In genomic region chr10:105615986-105616385, GRCh38 we compare ENCODE assay signal across 20 cellular contexts.
DNase-seq lines count a peak whose midpoint lies in the region; TF ChIP-seq lines count a peak whose summit lies in the region.
"Had no signal": no experiment of that assay in that cellular context is flagged by ENCODE, and none has a peak within 500 bp of the region (broad histone marks: within the 10 kb centered on the region; RNA-seq: fewer than 3 reads in every experiment).

No MANE protein-coding gene starts in this region.

- peaks cover 6% of the 10 kb centered on the region for H3K4me1 Mint-ChIP-seq in nephron
- H3K4me1 Mint-ChIP-seq in activated CD4-positive, alpha-beta memory T cell treated with anti-CD3 and anti-CD28 coated beads, Interleukin-2, amount 10 ng/mL, durations not matched to agents 7 days and 5 days: no peaks in the 10 kb centered on the region
- H3K4me1 Mint-ChIP-seq: B cell; CD4-positive, CD25-positive, alpha-beta regulatory T cell; GM23338; H9 had no signal

- H3K9me3 Mint-ChIP-seq in nephron: no peaks in the 10 kb centered on the region
- peaks cover 6% of the 10 kb centered on the region for H3K9me3 Mint-ChIP-seq in activated CD4-positive, alpha-beta memory T cell treated with anti-CD3 and anti-CD28 coated beads, Interleukin-2, amount 10 ng/mL, durations not matched to agents 7 days and 5 days
- H3K9me3 Mint-ChIP-seq: GM23338, H9 had no signal

- POLR2A ChIA-PET in activated CD4-positive, alpha-beta memory T cell treated with anti-CD3 and anti-CD28 coated beads, Interleukin-2, amount 10 ng/mL, durations not matched to agents 7 days and 5 days (lab: Charles Lee): no interaction called here

- no peaks in the 10 kb centered on the region for H3K27me3 Mint-ChIP-seq in nephron (ENCODE audit: low read depth)
- H3K27me3 Mint-ChIP-seq in activated CD4-positive, alpha-beta memory T cell treated with anti-CD3 and anti-CD28 coated beads, Interleukin-2, amount 10 ng/mL, durations not matched to agents 7 days and 5 days: no peaks in the 10 kb centered on the region
- H3K27me3 Mint-ChIP-seq: B cell; CD4-positive, CD25-positive, alpha-beta regulatory T cell had no signal

- H3K36me3 Mint-ChIP-seq in nephron (ENCODE audit: low read depth): no peaks in the 10 kb centered on the region
- no peaks in the 10 kb centered on the region for H3K36me3 Mint-ChIP-seq in activated CD4-positive, alpha-beta memory T cell treated with anti-CD3 and anti-CD28 coated beads, Interleukin-2, amount 10 ng/mL, durations not matched to agents 7 days and 5 days (ENCODE audit: low read depth)
- H3K36me3 Mint-ChIP-seq: CD4-positive, CD25-positive, alpha-beta regulatory T cell; CD8-positive, alpha-beta T cell had no signal

- CTCF ChIA-PET in activated CD4-positive, alpha-beta memory T cell treated with anti-CD3 and anti-CD28 coated beads, Interleukin-2, amount 10 ng/mL, durations not matched to agents 7 days and 5 days (lab: Charles Lee): no interaction called here

- no peak overlapping the region for H3K4me3 ChIP-seq in choroid plexus epithelial cell (ENCODE audit: low read depth, low read length)
- H3K4me3 ChIP-seq: BLaER1, GM12878, GM23338 had no signal

- H3K4me3 Mint-ChIP-seq in nephron: no peak overlapping the region
- no peak overlapping the region for H3K4me3 Mint-ChIP-seq in activated CD4-positive, alpha-beta memory T cell treated with anti-CD3 and anti-CD28 coated beads, Interleukin-2, amount 10 ng/mL, durations not matched to agents 7 days and 5 days
- H3K4me3 Mint-ChIP-seq: B cell; CD4-positive, CD25-positive, alpha-beta regulatory T cell; CD8-positive, alpha-beta T cell; GM23338; H9 had no signal

- H3K27ac Mint-ChIP-seq in nephron: peak overlapping the region in 2 of 3 experiments; percentile 9 to 25
- H3K27ac Mint-ChIP-seq in activated CD4-positive, alpha-beta memory T cell treated with anti-CD3 and anti-CD28 coated beads, Interleukin-2, amount 10 ng/mL, durations not matched to agents 7 days and 5 days: no peak overlapping the region
- H3K27ac Mint-ChIP-seq: B cell; CD4-positive, CD25-positive, alpha-beta regulatory T cell; CD8-positive, alpha-beta T cell; GM23338; H9 had no signal

- TF ChIP-seq CTCF in choroid plexus epithelial cell (conservative IDR thresholded peaks at IDR 0.05; ENCODE audit: low read depth, low read length): no peak
- TF ChIP-seq CTCF in nephron (IDR thresholded peaks at IDR 0.05; ENCODE audit: unreplicated experiment in 3 of 3): no peak

- DNase-seq in T1000 (lab: John Stamatoyannopoulos, UW): peak; percentile 5
- DNase-seq in choroid plexus epithelial cell (ENCODE audit: low read depth): peak; percentile 1
- peak; percentile 21 for DNase-seq in renal cortical epithelial cell (ENCODE audit: low read depth)
- no peak for DNase-seq in DMS 273 (lab: John Stamatoyannopoulos, UW; ENCODE audit: unreplicated experiment)
- DNase-seq in activated CD4-positive, alpha-beta memory T cell treated with anti-CD3 and anti-CD28 coated beads, Interleukin-2, amount 10 ng/mL, durations not matched to agents 7 days and 5 days: no peak
- no peak for DNase-seq in NCI-H1417 treated with DMSO at 0.1 percent for 48 hours (lab: John Stamatoyannopoulos, UW)
- no peak for DNase-seq in cerebellar nuclear complex (lab: John Stamatoyannopoulos, UW)
- DNase-seq: Caco-2; CD4-positive, CD25-positive, alpha-beta regulatory T cell; CD8-positive, alpha-beta T cell; DMS 273 treated with DMSO at 0.1 percent for 48 hours; DMS79; EL; GDM1; H9 had no signal

Comparison
In these comparisons a context has a peak if more than half of its experiments do, and no peak if none do; other contexts are left out.
1. DNase-seq: peak in T1000 (single experiment), choroid plexus epithelial cell (single experiment) and renal cortical epithelial cell (single experiment); none in DMS 273 (single experiment), activated CD4-positive, alpha-beta memory T cell treated with anti-CD3 and anti-CD28 coated beads, Interleukin-2, amount 10 ng/mL, durations not matched to agents 7 days and 5 days (single experiment), NCI-H1417 treated with DMSO at 0.1 percent for 48 hours (single experiment) and cerebellar nuclear complex (0 of 2).